ENCODE assay signal across 27 cellular contexts in genomic region chr1:168970945-168971799, GRCh38.
DNase-seq lines count a peak whose midpoint lies in the region; FAIRE-seq and TF ChIP-seq lines count a peak whose summit lies in the region.
"Had no signal": no experiment of that assay in that cellular context is flagged by ENCODE, and none has a peak within 500 bp of the region (broad histone marks: within the 10 kb centered on the region; RNA-seq: fewer than 3 reads in every experiment).

No MANE protein-coding gene starts in this region.

- H2AK5ac ChIP-seq in H1 (ENCODE audit: low read depth, low read length): no peak overlapping the region

- no peak overlapping the region for H3K18ac ChIP-seq in H1 (ENCODE audit: extremely low read depth, low read length)

- POLR2A ChIA-PET in MCF 10A (lab: Yijun Ruan, JAX): interaction anchor here (0.6 kb wide), 1 partner anchor 128 kb away, joined by 3 read pairs; no protein-coding TSS in a partner anchor
- POLR2A ChIA-PET in H1 (lab: Charles Lee; ENCODE audit: partially characterized antibody): no interaction called here

- H2BK15ac ChIP-seq in H1 (ENCODE audit: low read length): no peak overlapping the region

- 75% methylated on average over 8 of the region's 8 CpGs; no CpG with 5 or more reads in 1 of the 2 experiments for WGBS in H1 (ENCODE audit: extremely low coverage in 1 of 2, insufficient coverage in 1 of 2, insufficient read length in 1 of 2, insufficient replicate concordance in 2 of 2, low coverage in 1 of 2, low lambda C conversion rate in 2 of 2, missing lambda C conversion rate in 1 of 2), 2 experiments
- 20 to 27% methylated on average over 8 of the region's 8 CpGs for WGBS in testis, 2 donors

- H3K23ac ChIP-seq in H1 (ENCODE audit: insufficient read length): no peak overlapping the region

- peaks cover 2% of the 10 kb centered on the region; the same call in 1 of the 2 replicates for H3K23me2 ChIP-seq in H1 (ENCODE audit: low read depth, low read length)

- no peak for TF ChIP-seq CTCF in breast epithelium (IDR thresholded peaks at IDR 0.05)
- TF ChIP-seq CTCF in MCF 10A (IDR thresholded peaks at IDR 0.05; ENCODE audit: unreplicated experiment): no peak
- no peak for TF ChIP-seq CTCF in H1 (IDR thresholded peaks at IDR 0.05; ENCODE audit: control extremely low read depth in 1 of 3, insufficient read depth in 1 of 3, low read depth in 1 of 3, low read length in 3 of 3)
- TF ChIP-seq CTCF in neural progenitor cell (IDR thresholded peaks at IDR 0.05): no peak
- TF ChIP-seq CTCF in testis (IDR thresholded peaks at IDR 0.05): no peak
- TF ChIP-seq CTCF in uterus (IDR thresholded peaks at IDR 0.05): no peak

- H3K14ac ChIP-seq in H1 (ENCODE audit: insufficient read length): no peak overlapping the region

- H2AFZ ChIP-seq in H1 (ENCODE audit: low read length) (peak overlapping the region; percentile 91), neural progenitor cell (replicated peaks) (peak overlapping the region; percentile 70)

- BruUV-seq in MCF 10A (replicated peaks; lab: Mats Ljungman, UMichigan): no TSS peak

- H3K27ac Mint-ChIP-seq in MCF 10A (ENCODE audit: low read depth, unreplicated experiment): no peak overlapping the region
- no peak overlapping the region for H3K27ac Mint-ChIP-seq in neural progenitor cell
- H3K27ac Mint-ChIP-seq: activated CD4-positive, alpha-beta memory T cell treated with anti-CD3 and anti-CD28 coated beads, Interleukin-2, amount 10 ng/mL, durations not matched to agents 7 days and 5 days; activated naive CD4-positive, alpha-beta T cell treated with anti-CD3 and anti-CD28 coated beads, Interleukin-2, amount 50 U/mL, for 24 hours; activated T-helper 17 cell treated with anti-CD3 and anti-CD28 coated beads, Interleukin-2, amount 50 U/mL, for 72 hours; natural killer cell; stimulated activated naive CD8-positive, alpha-beta T cell treated with anti-CD3 and anti-CD28 coated beads, Interleukin-15, Interleukin-2, amounts not matched to agents 100 ng/mL and 50 ng/mL, for 24 hours had no signal

- peaks cover 0 to 6% of the 10 kb centered on the region in 2 donors for H3K4me1 ChIP-seq in breast epithelium
- peaks cover 0 to 9% (median 3%) of the 10 kb centered on the region in 4 experiments; a peak in 3 of 7 replicates for H3K4me1 ChIP-seq in H1 (replicated peaks in 1 of 4; ENCODE audit: control insufficient read depth in 3 of 4, insufficient read depth in 4 of 4, low read length in 3 of 4)
- peaks cover 15% of the 10 kb centered on the region for H3K4me1 ChIP-seq in neural progenitor cell
- H3K4me1 ChIP-seq in testis: peaks cover 29% of the 10 kb centered on the region
- H3K4me1 ChIP-seq in uterus: no peaks in the 10 kb centered on the region
- H3K4me1 ChIP-seq: HAP-1 had no signal

- no peak overlapping the region for H2BK20ac ChIP-seq in H1 (ENCODE audit: low read length)

- CTCF ChIA-PET in MCF 10A (lab: Yijun Ruan, JAX): interaction anchor here (0.6 to 1.1 kb wide), 7 partner anchors 9 to 659 kb away, joined by 3 read pairs; no protein-coding TSS in a partner anchor
- CTCF ChIA-PET in H1 (lab: Charles Lee; ENCODE audit: partially characterized antibody): interaction anchor here (0.7 to 1.6 kb wide), 2 partner anchors 9 to 11 kb away, joined by 3 to 5 read pairs; no protein-coding TSS in a partner anchor

- no peak for TF ChIP-seq EP300 in H1 (IDR thresholded peaks at IDR 0.05; ENCODE audit: borderline replicate concordance in 1 of 2, low read depth in 2 of 2, low read length in 2 of 2)

- no peak overlapping the region for H3K56ac ChIP-seq in H1 (replicated peaks; ENCODE audit: insufficient read length, low read depth, low read length)

- H3K79me1 ChIP-seq in H1 (ENCODE audit: low read depth, low read length): no peaks in the 10 kb centered on the region

- 0 out of 4 replicates have a peak overlapping the region, but pooled peaks of 1 of the 2 experiments have one; percentile 10 for H3K4me2 ChIP-seq in H1 (ENCODE audit: insufficient read depth in 1 of 2, low read depth in 2 of 2, low read length in 2 of 2)
- peak overlapping the region; percentile 23 for H3K4me2 ChIP-seq in neural progenitor cell
- H3K4me2 ChIP-seq: A549 had no signal

- peaks cover 5% of the 10 kb centered on the region for H3F3A ChIP-seq in neural progenitor cell (ENCODE audit: low read depth)

- H3K27me3 Mint-ChIP-seq in MCF 10A (ENCODE audit: insufficient read depth, unreplicated experiment): no peaks in the 10 kb centered on the region
- H3K27me3 Mint-ChIP-seq in neural progenitor cell (ENCODE audit: insufficient read depth, low read depth): no peaks in the 10 kb centered on the region
- H3K27me3 Mint-ChIP-seq: activated naive CD4-positive, alpha-beta T cell treated with anti-CD3 and anti-CD28 coated beads, Interleukin-2, amount 50 U/mL, for 24 hours; activated T-helper 17 cell treated with anti-CD3 and anti-CD28 coated beads, Interleukin-2, amount 50 U/mL, for 72 hours; stimulated activated naive CD8-positive, alpha-beta T cell treated with anti-CD3 and anti-CD28 coated beads, Interleukin-15, Interleukin-2, amounts not matched to agents 100 ng/mL and 50 ng/mL, for 24 hours had no signal

- TF ChIP-seq POLR2A in breast epithelium (IDR thresholded peaks at IDR 0.05) (no peak), H1 (IDR thresholded peaks at IDR 0.05; ENCODE audit: control extremely low read depth in 1 of 2, low read depth in 2 of 2, low read length in 2 of 2) (no peak), testis (IDR thresholded peaks at IDR 0.05) (no peak), uterus (IDR thresholded peaks at IDR 0.05) (no peak)

- H3K27me3 ChIP-seq in breast epithelium: no peaks in the 10 kb centered on the region
- no peaks in the 10 kb centered on the region for H3K27me3 ChIP-seq in H1 (replicated peaks in 1 of 4; ENCODE audit: control insufficient read depth in 3 of 4, extremely low read depth in 1 of 4, insufficient read depth in 3 of 4, low read length in 3 of 4)
- no peaks in the 10 kb centered on the region for H3K27me3 ChIP-seq in neural progenitor cell
- no peaks in the 10 kb centered on the region for H3K27me3 ChIP-seq in testis
- H3K27me3 ChIP-seq in uterus: no peaks in the 10 kb centered on the region
- H3K27me3 ChIP-seq: BE2C, cardiac muscle cell, esophagus muscularis mucosa, tibial nerve had no signal

- no peak overlapping the region for H3K4ac ChIP-seq in H1 (replicated peaks; ENCODE audit: insufficient read length, low read depth, low read length)

- H3K27ac ChIP-seq in breast epithelium (peak overlapping the region; percentile 23 to 33), H1 (ENCODE audit: low read depth, low read length) (no peak overlapping the region), neural progenitor cell (no peak overlapping the region), testis (peak overlapping the region; percentile 51 to 58), uterus (no peak overlapping the region)
- H3K27ac ChIP-seq: A549, cardiac muscle cell, esophagus muscularis mucosa, SK-N-MC, tibial nerve had no signal

- no peak overlapping the region for H2BK12ac ChIP-seq in H1 (ENCODE audit: low read depth, low read length)

- H2BK5ac ChIP-seq in H1 (ENCODE audit: low read depth, low read length): no peak overlapping the region

- H3K4me1 Mint-ChIP-seq in MCF 10A (ENCODE audit: insufficient read depth, unreplicated experiment) (no peaks in the 10 kb centered on the region), neural progenitor cell (peaks cover 10% of the 10 kb centered on the region)
- H3K4me1 Mint-ChIP-seq: activated CD4-positive, alpha-beta memory T cell treated with anti-CD3 and anti-CD28 coated beads, Interleukin-2, amount 10 ng/mL, durations not matched to agents 7 days and 5 days; activated naive CD4-positive, alpha-beta T cell treated with anti-CD3 and anti-CD28 coated beads, Interleukin-2, amount 50 U/mL, for 24 hours; activated T-helper 17 cell treated with anti-CD3 and anti-CD28 coated beads, Interleukin-2, amount 50 U/mL, for 72 hours; natural killer cell had no signal

- no peak overlapping the region for H4K91ac ChIP-seq in H1 (replicated peaks; ENCODE audit: insufficient read length, low read length)

- H3K36me3 Mint-ChIP-seq in MCF 10A (ENCODE audit: insufficient read depth, unreplicated experiment) (no peaks in the 10 kb centered on the region), neural progenitor cell (no peaks in the 10 kb centered on the region)
- H3K36me3 Mint-ChIP-seq: activated naive CD4-positive, alpha-beta T cell treated with anti-CD3 and anti-CD28 coated beads, Interleukin-2, amount 50 U/mL, for 24 hours; natural killer cell had no signal

- H3K9me3 ChIP-seq in breast epithelium (no peaks in the 10 kb centered on the region), H1 (ENCODE audit: insufficient read depth in 2 of 2, low read depth in 1 of 2, low read length in 1 of 2) (no peaks in the 10 kb centered on the region), neural progenitor cell (ENCODE audit: low read depth) (no peaks in the 10 kb centered on the region), testis (no peaks in the 10 kb centered on the region), uterus (no peaks in the 10 kb centered on the region)
- H3K9me3 ChIP-seq: A549, BE2C, esophagus muscularis mucosa, HAP-1, tibial nerve had no signal

- H3K36me3 ChIP-seq in breast epithelium (no peaks in the 10 kb centered on the region), H1 (ENCODE audit: control insufficient read depth in 2 of 4, insufficient read depth in 4 of 4, low read length in 3 of 4) (no peaks in the 10 kb centered on the region), neural progenitor cell (no peaks in the 10 kb centered on the region), testis (ENCODE audit: low read depth, missing control alignments) (no peaks in the 10 kb centered on the region), uterus (no peaks in the 10 kb centered on the region)
- H3K36me3 ChIP-seq: BE2C, cardiac muscle cell, esophagus muscularis mucosa, HAP-1, tibial nerve had no signal

- intact Hi-C loops in breast epithelium (cut with DNase I; ENCODE audit: low total_unique reads): no loop called here
- intact Hi-C loops in MCF 10A (cut with micrococcal nuclease): no loop called here
- intact Hi-C loops in testis (cut with DNase I; ENCODE audit: low total_unique reads): no loop called here
- intact Hi-C loops in uterus (cut with DNase I; ENCODE audit: low total_unique reads): no loop called here

- H3K9me3 Mint-ChIP-seq in MCF 10A (ENCODE audit: unreplicated experiment) (no peaks in the 10 kb centered on the region), neural progenitor cell (no peaks in the 10 kb centered on the region)
- H3K9me3 Mint-ChIP-seq: activated CD4-positive, alpha-beta memory T cell treated with anti-CD3 and anti-CD28 coated beads, Interleukin-2, amount 10 ng/mL, durations not matched to agents 7 days and 5 days; activated naive CD4-positive, alpha-beta T cell treated with anti-CD3 and anti-CD28 coated beads, Interleukin-2, amount 50 U/mL, for 24 hours; activated T-helper 17 cell treated with anti-CD3 and anti-CD28 coated beads, Interleukin-2, amount 50 U/mL, for 72 hours; natural killer cell; stimulated activated naive CD8-positive, alpha-beta T cell treated with anti-CD3 and anti-CD28 coated beads, Interleukin-15, Interleukin-2, amounts not matched to agents 100 ng/mL and 50 ng/mL, for 24 hours had no signal

- TF ChIP-seq RAD21 in H1 (IDR thresholded peaks at IDR 0.05 in 1 of 2, conservative IDR thresholded peaks at IDR 0.05 in 1 of 2; ENCODE audit: low read depth in 2 of 2, low read length in 2 of 2): no peak

- no peaks in the 10 kb centered on the region for H3K79me2 ChIP-seq in H1 (ENCODE audit: control insufficient read depth in 1 of 2, insufficient read depth in 2 of 2, low read length in 2 of 2)
- H3K79me2 ChIP-seq in neural progenitor cell (ENCODE audit: low read depth): no peaks in the 10 kb centered on the region

- H4K20me1 ChIP-seq in H1 (replicated peaks in 1 of 2; ENCODE audit: control insufficient read depth in 1 of 2, insufficient read depth in 2 of 2, low read length in 2 of 2) (no peaks in the 10 kb centered on the region), neural progenitor cell (ENCODE audit: low read depth) (no peaks in the 10 kb centered on the region)

- H4K8ac ChIP-seq in H1 (ENCODE audit: extremely low read depth, insufficient read depth, low read length): no peak overlapping the region; the same call in 1 of the 2 replicates

- H2BK120ac ChIP-seq in H1 (replicated peaks; ENCODE audit: low read depth, low read length): peak overlapping the region; percentile 15

- no peak overlapping the region for H3K4me3 ChIP-seq in breast epithelium
- no peak overlapping the region for H3K4me3 ChIP-seq in H1 (ENCODE audit: extremely low read depth in 1 of 4, insufficient read depth in 2 of 4, low read depth in 3 of 4, low read length in 4 of 4)
- H3K4me3 ChIP-seq in neural progenitor cell: no peak overlapping the region
- no peak overlapping the region for H3K4me3 ChIP-seq in testis
- no peak overlapping the region for H3K4me3 ChIP-seq in uterus
- H3K4me3 ChIP-seq: A549, cardiac muscle cell, esophagus muscularis mucosa, HAP-1, SK-N-MC, tibial nerve had no signal

- H3K4me3 Mint-ChIP-seq in MCF 10A (ENCODE audit: unreplicated experiment) (no peak overlapping the region), neural progenitor cell (no peak overlapping the region)
- H3K4me3 Mint-ChIP-seq: activated CD4-positive, alpha-beta memory T cell treated with anti-CD3 and anti-CD28 coated beads, Interleukin-2, amount 10 ng/mL, durations not matched to agents 7 days and 5 days; activated naive CD4-positive, alpha-beta T cell treated with anti-CD3 and anti-CD28 coated beads, Interleukin-2, amount 50 U/mL, for 24 hours; activated T-helper 17 cell treated with anti-CD3 and anti-CD28 coated beads, Interleukin-2, amount 50 U/mL, for 72 hours; natural killer cell; stimulated activated naive CD8-positive, alpha-beta T cell treated with anti-CD3 and anti-CD28 coated beads, Interleukin-15, Interleukin-2, amounts not matched to agents 100 ng/mL and 50 ng/mL, for 24 hours had no signal

- no peak for DNase-seq in breast epithelium (ENCODE audit: low spot score in 2 of 2)
- DNase-seq in MCF 10A (ENCODE audit: unreplicated experiment): no peak
- DNase-seq in H1 (ENCODE audit: low read depth in 1 of 2, low spot score in 2 of 2): no peak
- peak; percentile 27 for DNase-seq in neural progenitor cell (ENCODE audit: low spot score)
- peak; percentile 50 for DNase-seq in testis
- no peak for DNase-seq in activated T-cell treated with anti-CD3 and anti-CD28 coated beads, Interleukin-2, amount 50 U/mL, for 1 hour
- no peak for DNase-seq in AG20443 (ENCODE audit: low spot score)
- DNase-seq in uterus: no peak
- DNase-seq: activated CD4-positive, alpha-beta memory T cell treated with anti-CD3 and anti-CD28 coated beads, Interleukin-2, amount 10 ng/mL, durations not matched to agents 7 days and 5 days; activated CD4-positive, alpha-beta T cell treated with anti-CD3 and anti-CD28 coated beads for 1 hour; activated CD8-positive, alpha-beta memory T cell treated with anti-CD3 and anti-CD28 coated beads, Interleukin-2, amount 50 U/mL, for 48 hours; BE2C; foreskin melanocyte; left colon; natural killer cell; NCI-H226; NCI-H748 treated with DMSO at 0.1 percent for 48 hours had no signal

- H3K9ac ChIP-seq in H1 (replicated peaks in 1 of 4; ENCODE audit: extremely low read depth in 1 of 4, low read depth in 3 of 4, low read length in 3 of 4) (no peak overlapping the region), neural progenitor cell (no peak overlapping the region)

- FAIRE-seq in H1 (lab: Jason Lieb, UNC): no peak
- FAIRE-seq: A549, TTC549 had no signal

- H4K5ac ChIP-seq in H1 (ENCODE audit: insufficient read length, low read depth, low read length): no peak overlapping the region

Comparison
In these comparisons a context has a peak if more than half of its experiments do, and no peak if none do; other contexts are left out.
1. DNase-seq: peak in neural progenitor cell (single experiment) and testis (single experiment); none in breast epithelium (0 of 2), MCF 10A (single experiment), H1 (0 of 2), activated T-cell treated with anti-CD3 and anti-CD28 coated beads, Interleukin-2, amount 50 U/mL, for 1 hour (single experiment), AG20443 (single experiment) and uterus (0 of 2).
2. H3K27ac ChIP-seq: peak in breast epithelium (2 of 2) and testis (2 of 2); none in H1 (single experiment), neural progenitor cell (single experiment) and uterus (0 of 2).